Comparison of ENCODE assay signal across 20 cellular contexts in genomic region chr6:34275128-34275804, GRCh38. TPM values are rescaled to one million over a fixed set of nuclear protein-coding genes. Genes with fewer than 3 reads are reported as not detected.
DNase-seq lines count a peak whose midpoint lies in the region; ATAC-seq and TF ChIP-seq lines count a peak whose summit lies in the region.
"Had no signal": no experiment of that assay in that cellular context is flagged by ENCODE, and none has a peak within 500 bp of the region (broad histone marks: within the 10 kb centered on the region; RNA-seq: fewer than 3 reads in every experiment).

No MANE protein-coding gene starts in this region.

- H3K9me3 Mint-ChIP-seq in activated T-helper 17 cell treated with anti-CD3 and anti-CD28 coated beads, Interleukin-2, amount 50 U/mL, for 72 hours = no peaks in the 10 kb centered on the region
- peaks cover 3% of the 10 kb centered on the region for H3K9me3 Mint-ChIP-seq in stimulated activated memory B cell treated with anti-CD40 and anti-IgM and Interleukin-4, amounts not matched to agents 10 μg/mL and 1 μg/mL and 100 μg/mL, for 72 hours
- H3K9me3 Mint-ChIP-seq: activated naive CD8-positive, alpha-beta T cell treated with anti-CD3 and anti-CD28 coated beads, Interleukin-2, amount 10 ng/mL, durations not matched to agents 7 days and 5 days; mesothelial cell of epicardium; nephron progenitor cell had no signal

- H3K27me3 Mint-ChIP-seq in activated T-helper 17 cell treated with anti-CD3 and anti-CD28 coated beads, Interleukin-2, amount 50 U/mL, for 72 hours = no peaks in the 10 kb centered on the region
- no peaks in the 10 kb centered on the region for H3K27me3 Mint-ChIP-seq in stimulated activated memory B cell treated with anti-CD40 and anti-IgM and Interleukin-4, amounts not matched to agents 10 μg/mL and 1 μg/mL and 100 μg/mL, for 72 hours
- H3K27me3 Mint-ChIP-seq: activated naive CD8-positive, alpha-beta T cell treated with anti-CD3 and anti-CD28 coated beads, Interleukin-2, amount 10 ng/mL, durations not matched to agents 7 days and 5 days had no signal

- H3K27ac ChIP-seq in Peyer's patch = no peak overlapping the region
- H3K27ac ChIP-seq: body of pancreas, upper lobe of left lung had no signal

- no peak for TF ChIP-seq CTCF in Peyer's patch (IDR thresholded peaks at IDR 0.05)

- H3K9me3 ChIP-seq in Peyer's patch = no peaks in the 10 kb centered on the region
- H3K9me3 ChIP-seq: BE2C, body of pancreas, upper lobe of left lung had no signal

- H3K4me1 Mint-ChIP-seq in activated T-helper 17 cell treated with anti-CD3 and anti-CD28 coated beads, Interleukin-2, amount 50 U/mL, for 72 hours = no peaks in the 10 kb centered on the region
- peaks cover 43% of the 10 kb centered on the region for H3K4me1 Mint-ChIP-seq in stimulated activated memory B cell treated with anti-CD40 and anti-IgM and Interleukin-4, amounts not matched to agents 10 μg/mL and 1 μg/mL and 100 μg/mL, for 72 hours

- DNase-seq in NCI-H748 (lab: John Stamatoyannopoulos, UW; ENCODE audit: unreplicated experiment) (peak; percentile 53), NCI-H748 treated with DMSO at 0.1 percent for 48 hours (lab: John Stamatoyannopoulos, UW) (no peak), NCI-H2029 (lab: John Stamatoyannopoulos, UW) (peak; percentile 49), GM19238 (ENCODE audit: insufficient read length, low spot score) (no peak), Peyer's patch (no peak)
- DNase-seq: activated naive CD8-positive, alpha-beta T cell treated with anti-CD3 and anti-CD28 coated beads, Interleukin-2, amount 10 ng/mL, durations not matched to agents 7 days and 5 days; BE2C; body of pancreas; left cardiac atrium; NCI-H1105 treated with DMSO at 0.1 percent for 48 hours; NCI-H2227 treated with DMSO at 0.1 percent for 48 hours; nephron progenitor cell; small intestine; stimulated activated CD4-positive, alpha-beta T cell treated with anti-CD3 and anti-CD28 coated beads, Interleukin-2, amount 100 ng/mL, for 48 hours; T1000; upper lobe of left lung had no signal

- no peak overlapping the region for H3K27ac Mint-ChIP-seq in activated T-helper 17 cell treated with anti-CD3 and anti-CD28 coated beads, Interleukin-2, amount 50 U/mL, for 72 hours
- peak overlapping the region; percentile 45 for H3K27ac Mint-ChIP-seq in stimulated activated memory B cell treated with anti-CD40 and anti-IgM and Interleukin-4, amounts not matched to agents 10 μg/mL and 1 μg/mL and 100 μg/mL, for 72 hours
- H3K27ac Mint-ChIP-seq: activated naive CD8-positive, alpha-beta T cell treated with anti-CD3 and anti-CD28 coated beads, Interleukin-2, amount 10 ng/mL, durations not matched to agents 7 days and 5 days; mesothelial cell of epicardium; nephron progenitor cell had no signal

- no peak for TF ChIP-seq POLR2A in Peyer's patch (IDR thresholded peaks at IDR 0.05)

- no peaks in the 10 kb centered on the region for H3K4me1 ChIP-seq in Peyer's patch

- H3K4me3 Mint-ChIP-seq in activated T-helper 17 cell treated with anti-CD3 and anti-CD28 coated beads, Interleukin-2, amount 50 U/mL, for 72 hours = no peak overlapping the region
- H3K4me3 Mint-ChIP-seq in stimulated activated memory B cell treated with anti-CD40 and anti-IgM and Interleukin-4, amounts not matched to agents 10 μg/mL and 1 μg/mL and 100 μg/mL, for 72 hours = no peak overlapping the region
- H3K4me3 Mint-ChIP-seq: activated naive CD8-positive, alpha-beta T cell treated with anti-CD3 and anti-CD28 coated beads, Interleukin-2, amount 10 ng/mL, durations not matched to agents 7 days and 5 days; mesothelial cell of epicardium; nephron progenitor cell had no signal

- peaks cover 0 to 7% (median 0%) of the 10 kb centered on the region in 3 donors for H3K36me3 ChIP-seq in Peyer's patch

- ATAC-seq in activated T-helper 17 cell treated with anti-CD3 and anti-CD28 coated beads, Interleukin-2, amount 50 U/mL, for 72 hours (replicated peaks) = peak; percentile 60
- ATAC-seq in stimulated activated memory B cell treated with anti-CD40 and anti-IgM and Interleukin-4, amounts not matched to agents 10 μg/mL and 1 μg/mL and 100 μg/mL, for 72 hours = peak; percentile 58
- ATAC-seq in HG02610 (IDR thresholded peaks at IDR 0.05; ENCODE audit: unreplicated experiment) = no peak
- ATAC-seq: body of pancreas, left cardiac atrium had no signal

- no peak overlapping the region for H3K4me3 ChIP-seq in Peyer's patch
- H3K4me3 ChIP-seq: body of pancreas, upper lobe of left lung had no signal

- H3K27me3 ChIP-seq in Peyer's patch = no peaks in the 10 kb centered on the region
- H3K27me3 ChIP-seq: BE2C, body of pancreas, upper lobe of left lung had no signal

- peaks cover 8% of the 10 kb centered on the region for H3K36me3 Mint-ChIP-seq in activated T-helper 17 cell treated with anti-CD3 and anti-CD28 coated beads, Interleukin-2, amount 50 U/mL, for 72 hours (ENCODE audit: low read depth)
- H3K36me3 Mint-ChIP-seq in stimulated activated memory B cell treated with anti-CD40 and anti-IgM and Interleukin-4, amounts not matched to agents 10 μg/mL and 1 μg/mL and 100 μg/mL, for 72 hours = peaks cover 21% of the 10 kb centered on the region

RNA-seq across cellular contexts. Expression of gene SMIM29, which starts 26.5 kb away (rescaled TPM):
- total RNA-seq in activated T-helper 17 cell treated with anti-CD3 and anti-CD28 coated beads, Interleukin-2, amount 50 U/mL, for 72 hours = 10 to 100 TPM; 10.9 to 17.3 TPM
- 10 to 100 TPM in 3 of 4 donors, 1 to 10 TPM in 1; 8.9 to 30.5 (median 14.9) TPM for total RNA-seq in Peyer's patch

RNA-seq across cellular contexts. Expression of gene HMGA1, which starts 38.6 kb away (rescaled TPM):
- total RNA-seq in activated T-helper 17 cell treated with anti-CD3 and anti-CD28 coated beads, Interleukin-2, amount 50 U/mL, for 72 hours = 100 to 1,000 TPM; 203 to 389 TPM
- 100 to 1,000 TPM in 1 of 4 donors, 10 to 100 TPM in 3; 71.3 to 102 (median 90.7) TPM for total RNA-seq in Peyer's patch

Comparison
In these comparisons a context has a peak if more than half of its experiments do, and no peak if none do; other contexts are left out.
1. DNase-seq: peak in NCI-H748 (single experiment) and NCI-H2029 (single experiment); none in NCI-H748 treated with DMSO at 0.1 percent for 48 hours (single experiment), GM19238 (single experiment) and Peyer's patch (0 of 3).